Comparison of ENCODE assay signal across 14 cellular contexts in genomic region chr6:15473174-15473573, GRCh38.
"Had no signal": no experiment of that assay in that cellular context is flagged by ENCODE, and none has a peak within 500 bp of the region (broad histone marks: within the 10 kb centered on the region; RNA-seq: fewer than 3 reads in every experiment).

No MANE protein-coding gene starts in this region.

- H3K4me1 ChIP-seq: breast epithelium had no signal

- FAIRE-seq: kidney, small intestine had no signal

- ATAC-seq: effector memory CD8-positive, alpha-beta T cell had no signal

- H3K27ac Mint-ChIP-seq: activated CD4-positive, alpha-beta memory T cell treated with anti-CD3 and anti-CD28 coated beads for 36 hours; activated T-cell treated with anti-CD3 and anti-CD28 coated beads, Interleukin-2, amount 50 U/mL, for 24 hours had no signal

- H3K36me3 ChIP-seq: breast epithelium had no signal

- H3K9me3 Mint-ChIP-seq: activated CD4-positive, alpha-beta memory T cell treated with anti-CD3 and anti-CD28 coated beads for 36 hours; activated naive CD4-positive, alpha-beta T cell treated with anti-CD3 and anti-CD28 coated beads, Interleukin-2, amount 10 ng/mL, durations not matched to agents 7 days and 5 days; activated T-cell treated with anti-CD3 and anti-CD28 coated beads, Interleukin-2, amount 50 U/mL, for 24 hours; effector memory CD8-positive, alpha-beta T cell; naive B cell; stimulated activated naive CD8-positive, alpha-beta T cell treated with anti-CD3 and anti-CD28 coated beads, Interleukin-15, Interleukin-2, amounts not matched to agents 100 ng/mL and 50 ng/mL, for 24 hours had no signal

- H3K4me3 Mint-ChIP-seq: activated CD4-positive, alpha-beta memory T cell treated with anti-CD3 and anti-CD28 coated beads for 36 hours; activated naive CD4-positive, alpha-beta T cell treated with anti-CD3 and anti-CD28 coated beads, Interleukin-2, amount 10 ng/mL, durations not matched to agents 7 days and 5 days; activated T-cell treated with anti-CD3 and anti-CD28 coated beads, Interleukin-2, amount 50 U/mL, for 24 hours; effector memory CD8-positive, alpha-beta T cell; naive B cell; stimulated activated naive CD8-positive, alpha-beta T cell treated with anti-CD3 and anti-CD28 coated beads, Interleukin-15, Interleukin-2, amounts not matched to agents 100 ng/mL and 50 ng/mL, for 24 hours had no signal

- H3K9me3 ChIP-seq: ascending aorta, breast epithelium, testis had no signal

- H3K27me3 ChIP-seq: ascending aorta, breast epithelium, testis had no signal

- H3K4me3 ChIP-seq: ascending aorta, breast epithelium, testis had no signal

- H3K27me3 Mint-ChIP-seq: activated CD4-positive, alpha-beta memory T cell treated with anti-CD3 and anti-CD28 coated beads for 36 hours; activated naive CD4-positive, alpha-beta T cell treated with anti-CD3 and anti-CD28 coated beads, Interleukin-2, amount 10 ng/mL, durations not matched to agents 7 days and 5 days; activated T-cell treated with anti-CD3 and anti-CD28 coated beads, Interleukin-2, amount 50 U/mL, for 24 hours; effector memory CD8-positive, alpha-beta T cell; naive B cell; stimulated activated naive CD8-positive, alpha-beta T cell treated with anti-CD3 and anti-CD28 coated beads, Interleukin-15, Interleukin-2, amounts not matched to agents 100 ng/mL and 50 ng/mL, for 24 hours had no signal

- DNase-seq: activated CD4-positive, alpha-beta memory T cell treated with anti-CD3 and anti-CD28 coated beads for 36 hours; activated naive CD4-positive, alpha-beta T cell treated with anti-CD3 and anti-CD28 coated beads, Interleukin-2, amount 10 ng/mL, durations not matched to agents 7 days and 5 days; activated T-cell treated with anti-CD3 and anti-CD28 coated beads, Interleukin-2, amount 50 U/mL, for 24 hours; effector memory CD8-positive, alpha-beta T cell; erythroblast; hippocampal formation; kidney; naive B cell; retina; small intestine had no signal
